ENCODE assay signal across 13 cellular contexts in the genomic region with DNA sequence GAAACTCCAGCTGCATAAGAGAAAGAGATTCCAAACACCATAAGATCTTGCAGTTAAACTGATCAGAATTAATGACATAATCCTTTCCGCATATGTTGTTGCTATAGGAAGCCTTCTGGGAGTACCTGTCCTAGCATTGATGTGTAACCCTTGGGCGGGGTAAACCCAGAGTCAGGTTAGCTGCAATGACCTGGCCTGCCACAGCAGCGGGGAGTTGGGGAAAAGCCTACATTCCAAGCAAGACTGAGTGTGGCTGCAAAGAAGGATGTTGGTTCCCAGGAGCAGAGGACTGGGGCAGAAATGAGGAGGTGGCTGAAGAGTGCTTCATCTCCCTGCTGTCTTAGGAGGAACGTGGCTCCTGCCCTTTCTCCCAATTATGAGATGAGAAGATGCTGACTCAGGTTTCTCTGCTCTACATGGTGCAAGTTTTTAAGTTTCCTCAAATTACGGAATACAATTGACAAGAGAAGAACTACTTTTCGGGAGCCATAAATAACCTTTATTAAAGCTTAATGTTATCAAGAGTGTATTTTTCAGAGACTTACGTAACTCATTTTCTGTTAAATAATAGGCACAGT.
"Had no signal": no experiment of that assay in that cellular context is flagged by ENCODE, and none has a peak within 500 bp of the region (broad histone marks: within the 10 kb centered on the region; RNA-seq: fewer than 3 reads in every experiment).

No MANE protein-coding gene starts in this region.

- H3K27me3 Mint-ChIP-seq: activated CD4-positive, alpha-beta T cell treated with anti-CD3 and anti-CD28 coated beads for 36 hours; stimulated activated memory B cell treated with anti-CD40 and anti-IgM and Interleukin-4, amounts not matched to agents 10 μg/mL and 1 μg/mL and 100 μg/mL, for 72 hours had no signal

- DNase-seq: activated CD4-positive, alpha-beta memory T cell treated with anti-CD3 and anti-CD28 coated beads for 36 hours; activated CD4-positive, alpha-beta T cell treated with anti-CD3 and anti-CD28 coated beads for 36 hours; activated effector memory CD4-positive, alpha-beta T cell treated with Interleukin-2 at 50 U/mL for 16 hours; activated T-cell treated with anti-CD3 and anti-CD28 coated beads, Interleukin-2, amount 50 U/mL, for 24 hours; adrenal gland; stimulated activated CD4-positive, alpha-beta T cell treated with anti-CD3 and anti-CD28 coated beads, Interleukin-12 subunit alpha, Interleukin-12 subunit beta, amount 100 ng/mL, for 4 hours; stimulated activated CD4-positive, alpha-beta T cell treated with anti-CD3 and anti-CD28 coated beads, Interleukin-2, amount 100 ng/mL, for 24 hours had no signal

- H3K9me3 ChIP-seq: adrenal gland, gastroesophageal sphincter, tibial nerve, vagina had no signal

- H3K4me1 Mint-ChIP-seq: activated CD4-positive, alpha-beta T cell treated with anti-CD3 and anti-CD28 coated beads for 36 hours; activated naive CD4-positive, alpha-beta T cell treated with anti-CD3 and anti-CD28 coated beads, Interleukin-2, amount 50 U/mL, for 24 hours; stimulated activated memory B cell treated with anti-CD40 and anti-IgM and Interleukin-4, amounts not matched to agents 10 μg/mL and 1 μg/mL and 100 μg/mL, for 72 hours had no signal

- H3K27ac Mint-ChIP-seq: activated CD4-positive, alpha-beta memory T cell treated with anti-CD3 and anti-CD28 coated beads for 36 hours; activated CD4-positive, alpha-beta T cell treated with anti-CD3 and anti-CD28 coated beads for 36 hours; activated naive CD4-positive, alpha-beta T cell treated with anti-CD3 and anti-CD28 coated beads, Interleukin-2, amount 50 U/mL, for 24 hours; activated T-cell treated with anti-CD3 and anti-CD28 coated beads, Interleukin-2, amount 50 U/mL, for 24 hours; stimulated activated memory B cell treated with anti-CD40 and anti-IgM and Interleukin-4, amounts not matched to agents 10 μg/mL and 1 μg/mL and 100 μg/mL, for 72 hours had no signal

- H3K9me3 Mint-ChIP-seq: activated CD4-positive, alpha-beta memory T cell treated with anti-CD3 and anti-CD28 coated beads for 36 hours; activated naive CD4-positive, alpha-beta T cell treated with anti-CD3 and anti-CD28 coated beads, Interleukin-2, amount 50 U/mL, for 24 hours; activated T-cell treated with anti-CD3 and anti-CD28 coated beads, Interleukin-2, amount 50 U/mL, for 24 hours; stimulated activated memory B cell treated with anti-CD40 and anti-IgM and Interleukin-4, amounts not matched to agents 10 μg/mL and 1 μg/mL and 100 μg/mL, for 72 hours had no signal

- H3K27ac ChIP-seq: adrenal gland, gastroesophageal sphincter, tibial nerve, vagina had no signal

- H3K4me3 Mint-ChIP-seq: activated CD4-positive, alpha-beta memory T cell treated with anti-CD3 and anti-CD28 coated beads for 36 hours; activated CD4-positive, alpha-beta T cell treated with anti-CD3 and anti-CD28 coated beads for 36 hours; activated naive CD4-positive, alpha-beta T cell treated with anti-CD3 and anti-CD28 coated beads, Interleukin-2, amount 50 U/mL, for 24 hours; activated T-cell treated with anti-CD3 and anti-CD28 coated beads, Interleukin-2, amount 50 U/mL, for 24 hours; stimulated activated memory B cell treated with anti-CD40 and anti-IgM and Interleukin-4, amounts not matched to agents 10 μg/mL and 1 μg/mL and 100 μg/mL, for 72 hours had no signal

- H3K36me3 ChIP-seq: adrenal gland, gastroesophageal sphincter, tibial nerve, vagina had no signal

- H3K36me3 Mint-ChIP-seq: activated CD4-positive, alpha-beta memory T cell treated with anti-CD3 and anti-CD28 coated beads for 36 hours; stimulated activated memory B cell treated with anti-CD40 and anti-IgM and Interleukin-4, amounts not matched to agents 10 μg/mL and 1 μg/mL and 100 μg/mL, for 72 hours had no signal

- FAIRE-seq: endometrium had no signal

- H3K4me1 ChIP-seq: adrenal gland, tibial nerve, vagina had no signal

- H3K27me3 ChIP-seq: adrenal gland, gastroesophageal sphincter, tibial nerve, vagina had no signal

- H3K4me3 ChIP-seq: adrenal gland, gastroesophageal sphincter, tibial nerve, vagina had no signal

- ATAC-seq: activated CD4-positive, alpha-beta T cell treated with anti-CD3 and anti-CD28 coated beads for 36 hours; gastroesophageal sphincter; stimulated activated memory B cell treated with anti-CD40 and anti-IgM and Interleukin-4, amounts not matched to agents 10 μg/mL and 1 μg/mL and 100 μg/mL, for 72 hours had no signal
